ENCODE assay signal across 21 cellular contexts in genomic region chr4:173753408-173753807, GRCh38.
"Had no signal": no experiment of that assay in that cellular context is flagged by ENCODE, and none has a peak within 500 bp of the region (broad histone marks: within the 10 kb centered on the region; RNA-seq: fewer than 3 reads in every experiment).

No MANE protein-coding gene starts in this region.

- FAIRE-seq: HepG2, RCC 7860 had no signal

- H3K9ac ChIP-seq: KMS-11 had no signal

- H3K36me3 ChIP-seq: SJSA1 had no signal

- ATAC-seq: HepG2 had no signal

- H3K4me1 ChIP-seq: SJSA1 had no signal

- H3K27me3 ChIP-seq: SJSA1 had no signal

- H3K4me2 ChIP-seq: KMS-11 had no signal

- H3K27ac ChIP-seq: KMS-11, SJSA1, SK-N-MC had no signal

- DNase-seq: IMR-90, MM.1S, NCI-H1092 treated with DMSO at 0.1 percent for 48 hours, NCI-H1436, NCI-H187, NCI-H2029, NCI-H2081 treated with DMSO at 0.1 percent for 48 hours, NCI-H2171, NCI-H226, NCI-H510A, NCI-H524 treated with DMSO at 0.1 percent for 48 hours, NCI-H69, NCI-H774, Right ventricle myocardium superior, RPMI8226, SIG-M5 had no signal

- H3K9me3 ChIP-seq: SJSA1 had no signal

- H3K4me3 ChIP-seq: SJSA1, SK-N-MC had no signal
